ENCODE assay signal across 22 cellular contexts in genomic region chr2:135570884-135571283, GRCh38.
"Had no signal": no experiment of that assay in that cellular context is flagged by ENCODE, and none has a peak within 500 bp of the region (broad histone marks: within the 10 kb centered on the region; RNA-seq: fewer than 3 reads in every experiment).

No MANE protein-coding gene starts in this region.

- H3K4me3 ChIP-seq: SJSA1, SK-N-MC had no signal

- H3K36me3 ChIP-seq: SJSA1 had no signal

- DNase-seq: Kasumi-1, MM.1S, NCI-H1092 treated with DMSO at 0.1 percent for 48 hours, NCI-H1436, NCI-H187, NCI-H2029, NCI-H2081 treated with DMSO at 0.1 percent for 48 hours, NCI-H2171, NCI-H226, NCI-H446, NCI-H510A, NCI-H524 treated with DMSO at 0.1 percent for 48 hours, NCI-H69, NCI-H774, PC-3, SHP77 treated with DMSO at 0.1 percent for 48 hours had no signal

- H3K9me3 ChIP-seq: SJSA1 had no signal

- H3K4me2 ChIP-seq: KMS-11 had no signal

- H3K27ac ChIP-seq: KMS-11, SJSA1, SK-N-MC had no signal

- H3K9ac ChIP-seq: KMS-11 had no signal

- H3K27me3 ChIP-seq: SJSA1 had no signal

- ATAC-seq: Panc1, PC-3, Right ventricle myocardium inferior had no signal

- FAIRE-seq: HTR-8/SVneo had no signal

- H3K4me1 ChIP-seq: SJSA1 had no signal
